Comparison of ENCODE assay signal across 14 cellular contexts in the genomic region with DNA sequence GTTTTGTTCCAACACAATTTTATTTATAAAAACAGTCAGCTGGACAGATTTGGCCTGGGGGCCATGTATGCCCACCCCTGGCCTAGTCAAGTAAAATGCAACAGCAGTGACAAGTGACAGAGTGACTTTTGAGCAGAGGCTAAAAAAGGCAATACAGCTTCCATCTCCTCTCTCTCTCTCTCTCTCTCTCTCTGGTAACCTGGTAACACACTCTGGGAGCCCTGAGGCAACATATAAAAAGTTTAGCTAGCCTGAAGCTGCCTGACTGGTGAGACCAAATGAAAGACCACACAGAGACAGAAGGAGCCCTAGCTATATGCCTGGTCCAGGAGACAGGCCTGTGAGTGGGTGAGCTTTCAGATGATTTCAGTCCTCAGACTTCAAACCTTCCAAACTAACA.
A peak's percentile ranks its signal among the peaks of the same experiment; 100 is the strongest.
DNase-seq lines count a peak whose midpoint lies in the region; ATAC-seq lines count a peak whose summit lies in the region.
"Had no signal": no experiment of that assay in that cellular context is flagged by ENCODE, and none has a peak within 500 bp of the region (broad histone marks: within the 10 kb centered on the region; RNA-seq: fewer than 3 reads in every experiment).

No MANE protein-coding gene starts in this region.

- DNase-seq in EL (peak; percentile 40), ELR (ENCODE audit: low read depth) (peak; percentile 41), NCI-H69 (lab: John Stamatoyannopoulos, UW) (peak; percentile 77), islet precursor cell (peak; percentile 87), MV-4-11 (lab: John Stamatoyannopoulos, UW) (no peak)
- DNase-seq: CD4-positive, CD25-positive, alpha-beta regulatory T cell; KBM-7; NCI-H1048; NCI-H1694 treated with DMSO at 0.1 percent for 48 hours; NCI-H446; NCI-H774 had no signal

- ATAC-seq in HG03108 (IDR thresholded peaks at IDR 0.05; ENCODE audit: unreplicated experiment) (no peak), GM18520 (IDR thresholded peaks at IDR 0.05; ENCODE audit: unreplicated experiment) (no peak)
- ATAC-seq: SK-N-SH treated with all-trans-retinoic acid at 6 μM for 48 hours had no signal
